ENCODE assay signal across 8 cellular contexts in genomic region chr3:189967254-189967865, GRCh38.
A peak's percentile ranks its signal among the peaks of the same experiment; 100 is the strongest.
DNase-seq lines count a peak whose midpoint lies in the region; ATAC-seq and TF ChIP-seq lines count a peak whose summit lies in the region.

No MANE protein-coding gene starts in this region.

- peak; percentile 71 to 73 for DNase-seq in cardiac muscle cell (ENCODE audit: low read depth in 1 of 2, low spot score in 1 of 2)
- DNase-seq in cardiac septum (ENCODE audit: low spot score): no peak
- peak; percentile 83 for DNase-seq in Karpas-422
- peak; percentile 24 for DNase-seq in SHP77 treated with DMSO at 0.1 percent for 48 hours (lab: John Stamatoyannopoulos, UW)
- peak; percentile 35 to 65 for DNase-seq in erythroblast (lab: John Stamatoyannopoulos, UW)

- no peaks in the 10 kb centered on the region for H3K79me2 ChIP-seq in Karpas-422 (ENCODE audit: low read length)

- no peaks in the 10 kb centered on the region for H3K36me3 Mint-ChIP-seq in activated T-helper 17 cell treated with anti-CD3 and anti-CD28 coated beads, Interleukin-2, amount 50 U/mL, for 72 hours (ENCODE audit: low read depth)

- peaks cover 25% of the 10 kb centered on the region for H3K36me3 ChIP-seq in cardiac muscle cell
- H3K36me3 ChIP-seq in Karpas-422 (ENCODE audit: insufficient read depth, low read length): no peaks in the 10 kb centered on the region
- no peaks in the 10 kb centered on the region for H3K36me3 ChIP-seq in neutrophil

- no peaks in the 10 kb centered on the region for H3K9me2 ChIP-seq in Karpas-422 (replicated peaks; ENCODE audit: insufficient read depth, low read length)

- H3K27me3 Mint-ChIP-seq in activated T-helper 17 cell treated with anti-CD3 and anti-CD28 coated beads, Interleukin-2, amount 50 U/mL, for 72 hours: no peaks in the 10 kb centered on the region

- no peak overlapping the region for H3K4me2 ChIP-seq in Karpas-422 (ENCODE audit: low read depth, low read length, poor library complexity, severe bottlenecking)

- no peaks in the 10 kb centered on the region for H4K20me1 ChIP-seq in Karpas-422 (ENCODE audit: insufficient read depth, low read depth, low read length)

- H3K9me3 ChIP-seq in cardiac muscle cell (ENCODE audit: low read depth) (no peaks in the 10 kb centered on the region), Karpas-422 (ENCODE audit: low read length) (no peaks in the 10 kb centered on the region), neutrophil (no peaks in the 10 kb centered on the region)

- H3K4me1 Mint-ChIP-seq in activated T-helper 17 cell treated with anti-CD3 and anti-CD28 coated beads, Interleukin-2, amount 50 U/mL, for 72 hours: no peaks in the 10 kb centered on the region

- no peak overlapping the region for H3K9ac ChIP-seq in Karpas-422 (ENCODE audit: low read length)

- no peak for TF ChIP-seq POLR2A in erythroblast (IDR thresholded peaks at IDR 0.05; ENCODE audit: low read length)

- H3K27ac ChIP-seq in cardiac muscle cell: no peak overlapping the region
- H3K27ac ChIP-seq in Karpas-422 (ENCODE audit: low read length): no peak overlapping the region
- no peak overlapping the region for H3K27ac ChIP-seq in neutrophil

- no peaks in the 10 kb centered on the region for H3K27me3 ChIP-seq in cardiac muscle cell
- H3K27me3 ChIP-seq in Karpas-422 (ENCODE audit: low read length): no peaks in the 10 kb centered on the region
- H3K27me3 ChIP-seq in neutrophil: no peaks in the 10 kb centered on the region

- no peaks in the 10 kb centered on the region for H3K4me1 ChIP-seq in cardiac muscle cell (ENCODE audit: low read depth)
- H3K4me1 ChIP-seq in Karpas-422 (ENCODE audit: low read length): no peaks in the 10 kb centered on the region
- H3K4me1 ChIP-seq in neutrophil (ENCODE audit: control insufficient read depth in 1 of 2, insufficient read depth in 1 of 2, low read depth in 1 of 2, low read length in 1 of 2): no peaks in the 10 kb centered on the region

- H3K9me3 Mint-ChIP-seq in activated T-helper 17 cell treated with anti-CD3 and anti-CD28 coated beads, Interleukin-2, amount 50 U/mL, for 72 hours: no peaks in the 10 kb centered on the region

- no peak overlapping the region for H3K4me3 Mint-ChIP-seq in activated T-helper 17 cell treated with anti-CD3 and anti-CD28 coated beads, Interleukin-2, amount 50 U/mL, for 72 hours

- no peak overlapping the region for H3K4me3 ChIP-seq in cardiac muscle cell
- H3K4me3 ChIP-seq in Karpas-422 (ENCODE audit: low read length): no peak overlapping the region
- H3K4me3 ChIP-seq in neutrophil (ENCODE audit: low read depth in 1 of 2, low read length in 1 of 2): no peak overlapping the region

- intact Hi-C loops in cardiac septum (cut with DNase I): loop anchor here (2.0 to 10.0 kb wide), 2 partner anchors 235 to 457 kb away; no protein-coding TSS in a partner anchor

- ATAC-seq in GM21723 (IDR thresholded peaks at IDR 0.05; ENCODE audit: unreplicated experiment): peak; percentile 86
- ATAC-seq in activated T-helper 17 cell treated with anti-CD3 and anti-CD28 coated beads, Interleukin-2, amount 50 U/mL, for 72 hours (replicated peaks): no peak

- no peak overlapping the region for H2AFZ ChIP-seq in Karpas-422 (ENCODE audit: low read length)

- no peak overlapping the region for H3K27ac Mint-ChIP-seq in activated T-helper 17 cell treated with anti-CD3 and anti-CD28 coated beads, Interleukin-2, amount 50 U/mL, for 72 hours

- TF ChIP-seq CTCF in cardiac muscle cell (IDR thresholded peaks at IDR 0.05; ENCODE audit: low read depth, low read length) (peak; percentile 79), neutrophil (IDR thresholded peaks at IDR 0.05) (peak; percentile 22)
